In the genomic region with DNA sequence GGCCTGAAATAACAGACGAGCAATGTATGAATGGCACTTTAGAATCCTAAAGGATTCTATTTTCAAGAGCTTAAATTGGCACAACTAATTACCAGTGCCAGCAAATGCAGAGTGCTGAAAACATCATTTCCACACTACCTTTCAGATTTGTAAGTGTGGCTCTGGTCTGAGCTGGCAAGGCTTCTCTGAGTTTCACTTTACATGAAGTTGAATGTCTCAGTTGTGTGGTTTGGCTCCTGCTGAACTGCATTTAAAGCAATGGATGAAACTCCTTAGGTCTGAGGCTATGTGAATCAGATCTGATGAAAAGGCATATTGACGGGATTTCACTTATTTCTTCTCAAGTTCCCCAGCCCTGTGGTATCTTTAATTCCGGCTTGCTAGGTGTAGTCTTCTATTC, we compare ENCODE assay signal across 26 cellular contexts.
DNase-seq lines count a peak whose midpoint lies in the region; ATAC-seq, FAIRE-seq and TF ChIP-seq lines count a peak whose summit lies in the region.
"Had no signal": no experiment of that assay in that cellular context is flagged by ENCODE, and none has a peak within 500 bp of the region (broad histone marks: within the 10 kb centered on the region; RNA-seq: fewer than 3 reads in every experiment).

No MANE protein-coding gene starts in this region.

- no peak overlapping the region for H2BK5ac ChIP-seq in H9 (ENCODE audit: insufficient read length, low read length)

- H3K27ac Mint-ChIP-seq in H9 (no peak overlapping the region), astrocyte (ENCODE audit: unreplicated experiment) (no peak overlapping the region)
- H3K27ac Mint-ChIP-seq: activated CD4-positive, alpha-beta memory T cell treated with anti-CD3 and anti-CD28 coated beads for 36 hours; effector memory CD8-positive, alpha-beta T cell; T-helper 1 cell treated with Interleukin-12 subunit alpha and Interleukin-12 subunit beta and Interleukin-4 antibody, amounts not matched to agents 30 μg/mL and 1 μg/mL, for 36 hours had no signal

- no peaks in the 10 kb centered on the region for H3K4me1 ChIP-seq in H9 (ENCODE audit: insufficient read depth, low read length)
- H3K4me1 ChIP-seq in astrocyte (ENCODE audit: insufficient read depth, low read length): no peaks in the 10 kb centered on the region
- H3K4me1 ChIP-seq: A549 had no signal

- H3K27me3 Mint-ChIP-seq in H9 (ENCODE audit: low read depth) (no peaks in the 10 kb centered on the region; the same call in none of the 2 replicates), astrocyte (ENCODE audit: low read depth, unreplicated experiment) (peaks cover 2% of the 10 kb centered on the region)
- H3K27me3 Mint-ChIP-seq: activated CD4-positive, alpha-beta memory T cell treated with anti-CD3 and anti-CD28 coated beads for 36 hours; effector memory CD8-positive, alpha-beta T cell had no signal

- no peak overlapping the region for H2BK12ac ChIP-seq in H9 (ENCODE audit: insufficient read length, low read depth, low read length)

- no peak overlapping the region for H3K56ac ChIP-seq in H9 (ENCODE audit: insufficient read length, low read depth, low read length)

- H3K36me3 ChIP-seq in astrocyte (ENCODE audit: insufficient read depth, low read length): no peaks in the 10 kb centered on the region
- H3K36me3 ChIP-seq: ovary had no signal

- no peak overlapping the region for H3K18ac ChIP-seq in H9 (ENCODE audit: insufficient read length, low read depth, low read length)

- H3K23ac ChIP-seq in H9 (ENCODE audit: insufficient read length, low read depth, low read length): no peak overlapping the region

- H3K9me3 ChIP-seq in H9 (ENCODE audit: control insufficient read depth, low read depth, low read length): no peaks in the 10 kb centered on the region
- no peaks in the 10 kb centered on the region for H3K9me3 ChIP-seq in astrocyte (ENCODE audit: insufficient read depth, low read depth, low read length)
- H3K9me3 ChIP-seq: A549, ovary had no signal

- H2AK5ac ChIP-seq in H9 (ENCODE audit: insufficient read length, low read length): no peak overlapping the region

- no peak overlapping the region for H3K4ac ChIP-seq in H9 (ENCODE audit: low read depth, low read length)

- H3K9ac ChIP-seq in H9 (ENCODE audit: extremely low read depth, insufficient read length, low read length) (no peak overlapping the region), astrocyte (ENCODE audit: low read length) (no peak overlapping the region)

- H3K4me3 ChIP-seq in AG09309 (ENCODE audit: control insufficient read depth, low read depth, low read length): no peak overlapping the region
- H3K4me3 ChIP-seq in astrocyte (ENCODE audit: insufficient read depth, low read depth, low read length): no peak overlapping the region
- H3K4me3 ChIP-seq: A549, hepatocyte, ovary had no signal

- H3K4me2 ChIP-seq in H9 (ENCODE audit: insufficient read depth, insufficient read length, low read length): no peak overlapping the region
- H3K4me2 ChIP-seq in astrocyte (ENCODE audit: low read length): no peak overlapping the region
- H3K4me2 ChIP-seq: A549, hepatocyte had no signal

- H2BK20ac ChIP-seq in H9 (ENCODE audit: low read depth, low read length, poor library complexity, severe bottlenecking): no peak overlapping the region

- no peaks in the 10 kb centered on the region for H3K79me1 ChIP-seq in H9 (ENCODE audit: insufficient read depth, low read depth, low read length, poor library complexity, severe bottlenecking)

- no CpG with 5 or more reads among the region's 3 CpGs for WGBS in H9 (ENCODE audit: extremely low coverage, insufficient read length, low lambda C conversion rate)

- ATAC-seq in omental fat pad (ENCODE audit: low FRiP score): no peak
- ATAC-seq in HG03095 (IDR thresholded peaks at IDR 0.05; ENCODE audit: unreplicated experiment): no peak
- ATAC-seq: A549; effector memory CD8-positive, alpha-beta T cell had no signal

- H4K20me1 ChIP-seq in H9 (ENCODE audit: control insufficient read depth, insufficient read depth, insufficient read length): no peaks in the 10 kb centered on the region
- H4K20me1 ChIP-seq in astrocyte (ENCODE audit: insufficient read depth, low read length): no peaks in the 10 kb centered on the region

- no peak overlapping the region for H4K91ac ChIP-seq in H9 (ENCODE audit: insufficient read length, low read depth, low read length)

- H3K4me3 Mint-ChIP-seq in H9 (no peak overlapping the region), astrocyte (ENCODE audit: unreplicated experiment) (no peak overlapping the region)
- H3K4me3 Mint-ChIP-seq: activated CD4-positive, alpha-beta memory T cell treated with anti-CD3 and anti-CD28 coated beads for 36 hours; effector memory CD8-positive, alpha-beta T cell; T-helper 1 cell treated with Interleukin-12 subunit alpha and Interleukin-12 subunit beta and Interleukin-4 antibody, amounts not matched to agents 30 μg/mL and 1 μg/mL, for 36 hours had no signal

- H3K9me3 Mint-ChIP-seq in H9: no peaks in the 10 kb centered on the region
- no peaks in the 10 kb centered on the region for H3K9me3 Mint-ChIP-seq in astrocyte (ENCODE audit: unreplicated experiment)
- H3K9me3 Mint-ChIP-seq: activated CD4-positive, alpha-beta memory T cell treated with anti-CD3 and anti-CD28 coated beads for 36 hours; effector memory CD8-positive, alpha-beta T cell; T-helper 1 cell treated with Interleukin-12 subunit alpha and Interleukin-12 subunit beta and Interleukin-4 antibody, amounts not matched to agents 30 μg/mL and 1 μg/mL, for 36 hours had no signal

- no peak overlapping the region for H2BK120ac ChIP-seq in H9 (ENCODE audit: low read depth, low read length, poor library complexity, severe bottlenecking)

- H3K4me1 Mint-ChIP-seq in H9 (no peaks in the 10 kb centered on the region), astrocyte (ENCODE audit: low read depth, unreplicated experiment) (peaks cover 1% of the 10 kb centered on the region)

- no peak overlapping the region for H4K8ac ChIP-seq in H9 (replicated peaks; ENCODE audit: insufficient read length, low read depth, low read length)

- no peak overlapping the region for H2BK15ac ChIP-seq in H9 (ENCODE audit: low read depth, low read length)

- H3T11ph ChIP-seq in H9 (ENCODE audit: low read length): no peak overlapping the region

- H3K27ac ChIP-seq in H9 (ENCODE audit: insufficient read length, low read depth, low read length): no peak overlapping the region
- no peak overlapping the region for H3K27ac ChIP-seq in astrocyte (ENCODE audit: low read depth, low read length)
- H3K27ac ChIP-seq: A549, hepatocyte, ovary had no signal

- H3K36me3 Mint-ChIP-seq in H9 (ENCODE audit: insufficient read depth in 1 of 3, low read depth in 3 of 3) (no peaks in the 10 kb centered on the region), astrocyte (ENCODE audit: low read depth, unreplicated experiment) (no peaks in the 10 kb centered on the region)
- H3K36me3 Mint-ChIP-seq: activated CD4-positive, alpha-beta memory T cell treated with anti-CD3 and anti-CD28 coated beads for 36 hours had no signal

- H3K14ac ChIP-seq in H9 (ENCODE audit: insufficient read depth, low read length): no peak overlapping the region

- no peak for TF ChIP-seq CTCF in AG09309 (IDR thresholded peaks at IDR 0.05; ENCODE audit: control insufficient read depth, insufficient read depth, low read depth, low read length, missing control alignments)
- TF ChIP-seq CTCF in H9 (conservative IDR thresholded peaks at IDR 0.05): no peak
- no peak for TF ChIP-seq CTCF in astrocyte (IDR thresholded peaks at IDR 0.05; ENCODE audit: insufficient read depth, low read depth, low read length)
- TF ChIP-seq CTCF in omental fat pad (IDR thresholded peaks at IDR 0.05): no peak

- peak; percentile 40 for DNase-seq in AG09309 (ENCODE audit: low read depth)
- DNase-seq in H9: no peak
- DNase-seq in astrocyte (ENCODE audit: low read depth): peak; percentile 61
- peak; percentile 47 for DNase-seq in iris pigment epithelial cell (ENCODE audit: low read depth)
- no peak for DNase-seq in omental fat pad (ENCODE audit: low spot score)
- DNase-seq in iPS-NIHi7 (ENCODE audit: extremely low spot score): no peak
- no peak for DNase-seq in NCI-H2196 treated with DMSO at 0.1 percent for 48 hours (lab: John Stamatoyannopoulos, UW; ENCODE audit: unreplicated experiment)
- DNase-seq: activated CD4-positive, alpha-beta memory T cell treated with anti-CD3 and anti-CD28 coated beads for 36 hours; activated gamma-delta T cell treated with Interleukin-2 at 50 U/mL for 16 hours; activated T-cell treated with anti-CD3 and anti-CD28 coated beads for 4 hours; amygdala; DMS153; effector memory CD8-positive, alpha-beta T cell; KBM-7; NCI-H1092; NCI-H2171 treated with DMSO at 0.1 percent for 48 hours; NCI-H748 treated with DMSO at 0.1 percent for 48 hours; ovary; SHP77 treated with DMSO at 0.1 percent for 48 hours; small intestine; stimulated activated CD4-positive, alpha-beta T cell treated with anti-CD3 and anti-CD28 coated beads, Interleukin-4, amount 100 ng/mL, for 1 hour had no signal

- FAIRE-seq in astrocyte (lab: Jason Lieb, UNC): no peak
- FAIRE-seq: A549, keratinocyte, small intestine had no signal

- H3K27me3 ChIP-seq in H9 (ENCODE audit: insufficient read depth, low read length) (no peaks in the 10 kb centered on the region), astrocyte (ENCODE audit: insufficient read depth, low read length) (no peaks in the 10 kb centered on the region)
- H3K27me3 ChIP-seq: hepatocyte, ovary had no signal

- H3K79me2 ChIP-seq in H9 (ENCODE audit: insufficient read depth, low read length) (no peaks in the 10 kb centered on the region), astrocyte (ENCODE audit: insufficient read depth, low read length) (no peaks in the 10 kb centered on the region)
- H3K79me2 ChIP-seq: hepatocyte had no signal

- peak overlapping the region; percentile 8 for H2AFZ ChIP-seq in H9 (ENCODE audit: low read length)
- no peak overlapping the region for H2AFZ ChIP-seq in astrocyte (ENCODE audit: low read depth, low read length)
- H2AFZ ChIP-seq: hepatocyte had no signal

- no peak overlapping the region for H4K5ac ChIP-seq in H9 (ENCODE audit: insufficient read length, low read depth, low read length)

- H3K23me2 ChIP-seq in H9 (ENCODE audit: insufficient read length, low read depth, low read length, poor library complexity, severe bottlenecking): no peaks in the 10 kb centered on the region

Comparison
In these comparisons a context has a peak if more than half of its experiments do, and no peak if none do; other contexts are left out.
1. DNase-seq: peak in AG09309 (single experiment), astrocyte (single experiment) and iris pigment epithelial cell (single experiment); none in H9 (single experiment), omental fat pad (single experiment), iPS-NIHi7 (single experiment) and NCI-H2196 treated with DMSO at 0.1 percent for 48 hours (single experiment).